In the genomic region with DNA sequence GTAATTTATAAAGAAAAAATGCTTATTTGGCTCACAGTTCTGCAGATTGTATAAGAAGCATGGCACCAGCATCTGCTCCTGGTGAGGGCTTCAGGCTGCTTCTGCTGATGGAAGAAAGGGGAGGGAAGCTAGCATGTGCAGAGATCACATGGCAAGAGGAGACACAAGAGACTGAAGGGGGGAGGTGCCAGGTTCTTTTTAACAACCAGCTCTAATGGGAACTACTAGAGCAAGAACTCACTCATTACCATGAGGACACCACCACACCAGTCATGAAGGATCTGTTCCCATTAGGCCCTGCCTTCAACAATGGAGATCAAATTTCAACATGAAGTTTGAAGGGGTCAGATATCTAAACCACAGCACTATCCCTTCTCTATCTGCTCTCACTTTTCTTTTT, we compare ENCODE assay signal across 30 cellular contexts. TPM values are rescaled to one million over a fixed set of nuclear protein-coding genes. Genes with fewer than 3 reads are reported as not detected.
A peak's percentile ranks its signal among the peaks of the same experiment; 100 is the strongest.
DNase-seq lines count a peak whose midpoint lies in the region; ATAC-seq, FAIRE-seq and TF ChIP-seq lines count a peak whose summit lies in the region.
"Had no signal": no experiment of that assay in that cellular context is flagged by ENCODE, and none has a peak within 500 bp of the region (broad histone marks: within the 10 kb centered on the region; RNA-seq: fewer than 3 reads in every experiment).

No MANE protein-coding gene starts in this region.

- no TSS peak for BruUV-seq in OCI-LY7 (replicated peaks; lab: Mats Ljungman, UMichigan)

- H2BK5ac ChIP-seq in mesendoderm (ENCODE audit: low read length): no peak overlapping the region

- H4K5ac ChIP-seq in mesendoderm (ENCODE audit: low read length): no peak overlapping the region

- H3K4me2 ChIP-seq in DOHH2 (ENCODE audit: low read length): peak overlapping the region; percentile 59
- H3K4me2 ChIP-seq in OCI-LY7 (ENCODE audit: low read length): no peak overlapping the region
- H3K4me2 ChIP-seq in mesendoderm (ENCODE audit: low read length): no peak overlapping the region

- H3K27ac ChIP-seq in DOHH2 (ENCODE audit: low read depth, low read length) (peak overlapping the region; percentile 80), OCI-LY7 (ENCODE audit: low read depth, low read length, poor library complexity, severe bottlenecking) (peak overlapping the region; percentile 51), mesendoderm (ENCODE audit: low read depth, low read length) (no peak overlapping the region)
- H3K27ac ChIP-seq: C4-2B, left ventricle myocardium inferior, testis had no signal

- H3K9me3 Mint-ChIP-seq in memory B cell: peaks cover 4% of the 10 kb centered on the region

- ATAC-seq in memory B cell (ENCODE audit: low read depth): no peak
- ATAC-seq in HG03342 (IDR thresholded peaks at IDR 0.05; ENCODE audit: unreplicated experiment): no peak
- no peak for ATAC-seq in GM21529 (IDR thresholded peaks at IDR 0.05; ENCODE audit: unreplicated experiment)
- ATAC-seq: natural killer cell, Panc1 had no signal

- peak overlapping the region; percentile 40; the same call in 1 of the 2 replicates for H2AFZ ChIP-seq in OCI-LY7 (ENCODE audit: low read length)

- no peak overlapping the region for H2BK15ac ChIP-seq in mesendoderm (replicated peaks; ENCODE audit: low read depth)

- DNase-seq in GM19239 (ENCODE audit: insufficient read length, low spot score) (no peak), OCI-LY7 (ENCODE audit: low spot score) (peak; percentile 30), memory B cell (ENCODE audit: low spot score in 2 of 2) (no peak), mucosa of gallbladder (ENCODE audit: low spot score) (no peak), mesendoderm (no peak)
- DNase-seq: activated CD4-positive, CD25-positive, alpha-beta regulatory T cell; activated naive CD4-positive, alpha-beta T cell treated with anti-CD3 and anti-CD28 coated beads, Interleukin-2, amount 10 ng/mL, durations not matched to agents 7 days and 5 days; amniotic stem cell; DMS79 treated with DMSO at 0.1 percent for 48 hours; HFFc6; left ventricle myocardium inferior; midbrain; natural killer cell; NCI-H2081; NCI-H524; NK-92 treated with Interleukin-12 subunit alpha and Interleukin-12 subunit beta, amount 100 ng/mL, for 24 hours; SIG-M5; stimulated activated CD4-positive, alpha-beta T cell treated with anti-CD3 and anti-CD28 coated beads, Interleukin-15, amount 100 ng/mL, for 24 hours; stimulated activated naive CD4-positive, alpha-beta T cell treated with Interleukin-2 at 50 U/mL for 16 hours; T1000; testis had no signal

- peak; percentile 78 for FAIRE-seq in GM19239 (lab: Jason Lieb, UNC)
- FAIRE-seq: endothelial cell of umbilical vein, islet of Langerhans had no signal

- H3K56ac ChIP-seq in mesendoderm (ENCODE audit: low read length): no peak overlapping the region

- no peaks in the 10 kb centered on the region for H3K79me1 ChIP-seq in mesendoderm (ENCODE audit: low read length)

- peaks cover 8% of the 10 kb centered on the region for H3K4me1 Mint-ChIP-seq in memory B cell
- H3K4me1 Mint-ChIP-seq: activated naive CD4-positive, alpha-beta T cell treated with anti-CD3 and anti-CD28 coated beads, Interleukin-2, amount 10 ng/mL, durations not matched to agents 7 days and 5 days; natural killer cell had no signal

- peaks cover 3% of the 10 kb centered on the region for H3K36me3 Mint-ChIP-seq in memory B cell
- H3K36me3 Mint-ChIP-seq: IgD-negative memory B cell, natural killer cell had no signal

- no peak overlapping the region for H3K4ac ChIP-seq in mesendoderm (ENCODE audit: low read depth, low read length)

- H3K79me2 ChIP-seq in DOHH2 (ENCODE audit: control insufficient read depth, low read length): no peaks in the 10 kb centered on the region
- H3K79me2 ChIP-seq in OCI-LY7 (ENCODE audit: insufficient read depth, low read depth, low read length): no peaks in the 10 kb centered on the region
- H3K79me2 ChIP-seq in mesendoderm (ENCODE audit: control insufficient read depth, insufficient read depth, low read length): no peaks in the 10 kb centered on the region

- H3K9me3 ChIP-seq in DOHH2 (ENCODE audit: control insufficient read depth, insufficient read depth, low read length) (peaks cover 13% of the 10 kb centered on the region; the same call in 1 of the 2 replicates), OCI-LY7 (ENCODE audit: low read length) (peaks cover 13% of the 10 kb centered on the region; the same call in 1 of the 2 replicates)
- H3K9me3 ChIP-seq: testis had no signal

- H3K36me3 ChIP-seq in DOHH2 (ENCODE audit: control insufficient read depth, low read length): no peaks in the 10 kb centered on the region
- H3K36me3 ChIP-seq in OCI-LY7 (ENCODE audit: insufficient read depth, low read length): no peaks in the 10 kb centered on the region
- H3K36me3 ChIP-seq in mesendoderm (ENCODE audit: control insufficient read depth, insufficient read depth, low read length): no peaks in the 10 kb centered on the region
- H3K36me3 ChIP-seq: left ventricle myocardium inferior had no signal

- TF ChIP-seq CTCF in DOHH2 (IDR thresholded peaks at IDR 0.05; ENCODE audit: low read depth, low read length, poor library complexity, severe bottlenecking) (no peak), OCI-LY7 (conservative IDR thresholded peaks at IDR 0.05; ENCODE audit: low read length) (no peak)

- CTCF ChIA-PET in OCI-LY7 (lab: Charles Lee; ENCODE audit: unreplicated experiment): no interaction called here

- H3F3A ChIP-seq in DOHH2 (ENCODE audit: control insufficient read depth, insufficient read depth): peaks cover 8% of the 10 kb centered on the region

- no peak overlapping the region for H2BK120ac ChIP-seq in mesendoderm (ENCODE audit: low read depth, low read length)

- no peak overlapping the region for H3K23ac ChIP-seq in mesendoderm (ENCODE audit: low read length)

- H3K9me2 ChIP-seq in DOHH2 (replicated peaks; ENCODE audit: control insufficient read depth, low read length): no peaks in the 10 kb centered on the region
- H3K9me2 ChIP-seq in OCI-LY7 (ENCODE audit: insufficient read depth, low read length): no peaks in the 10 kb centered on the region

- H3K27me3 ChIP-seq in DOHH2 (ENCODE audit: control insufficient read depth, low read length): no peaks in the 10 kb centered on the region
- no peaks in the 10 kb centered on the region for H3K27me3 ChIP-seq in mesendoderm (ENCODE audit: insufficient read depth, low read length, poor library complexity)
- H3K27me3 ChIP-seq: testis had no signal

- no peak overlapping the region for H3K9ac ChIP-seq in mesendoderm (ENCODE audit: low read length)

- H3K18ac ChIP-seq in mesendoderm (ENCODE audit: low read length): no peak overlapping the region

- no peak overlapping the region for H2AK5ac ChIP-seq in mesendoderm (ENCODE audit: low read length)

- H3K4me1 ChIP-seq in DOHH2 (ENCODE audit: control insufficient read depth, low read length): peaks cover 32% of the 10 kb centered on the region
- H3K4me1 ChIP-seq in OCI-LY7 (ENCODE audit: insufficient read depth, low read length, poor library complexity, severe bottlenecking): peaks cover 20% of the 10 kb centered on the region
- H3K4me1 ChIP-seq in mesendoderm (ENCODE audit: control insufficient read depth, low read depth, low read length): no peaks in the 10 kb centered on the region
- H3K4me1 ChIP-seq: left ventricle myocardium inferior, testis had no signal

- H3K27me3 Mint-ChIP-seq in memory B cell: no peaks in the 10 kb centered on the region
- H3K27me3 Mint-ChIP-seq: IgD-negative memory B cell had no signal

- peak overlapping the region; percentile 35 for H3K4me3 Mint-ChIP-seq in memory B cell
- H3K4me3 Mint-ChIP-seq: activated naive CD4-positive, alpha-beta T cell treated with anti-CD3 and anti-CD28 coated beads, Interleukin-2, amount 10 ng/mL, durations not matched to agents 7 days and 5 days; activated T-helper 1 cell treated with anti-CD3 and anti-CD28 coated beads, Interleukin-12 subunit alpha, Interleukin-12 subunit beta, Interleukin-2, Interleukin-4 antibody, amounts not matched to agents 30 ng/mL and 10 ng/mL and 1 ng/mL, durations not matched to agents 14 hours and 24 hours and 36 hours; HFFc6; natural killer cell had no signal

- POLR2A ChIA-PET in OCI-LY7 (lab: Charles Lee): interaction anchor here (0.6 to 1.4 kb wide), 2 partner anchors 9 to 13 kb away, joined by 5 to 6 read pairs; partner anchors contain the start of gene COPS4

- intact Hi-C loops in OCI-LY7 (cut with micrococcal nuclease; ENCODE audit: unreplicated experiment): no loop called here

- H3K4me3 ChIP-seq in DOHH2 (ENCODE audit: low read length): peak overlapping the region; percentile 63
- H3K4me3 ChIP-seq in OCI-LY7 (ENCODE audit: low read depth, low read length, poor library complexity, severe bottlenecking): no peak overlapping the region
- H3K4me3 ChIP-seq in mesendoderm (ENCODE audit: low read length): no peak overlapping the region
- H3K4me3 ChIP-seq: left ventricle myocardium inferior, testis had no signal

- H3K27ac Mint-ChIP-seq in memory B cell: no peak overlapping the region
- H3K27ac Mint-ChIP-seq: activated naive CD4-positive, alpha-beta T cell treated with anti-CD3 and anti-CD28 coated beads, Interleukin-2, amount 10 ng/mL, durations not matched to agents 7 days and 5 days; activated T-helper 1 cell treated with anti-CD3 and anti-CD28 coated beads, Interleukin-12 subunit alpha, Interleukin-12 subunit beta, Interleukin-2, Interleukin-4 antibody, amounts not matched to agents 30 ng/mL and 10 ng/mL and 1 ng/mL, durations not matched to agents 14 hours and 24 hours and 36 hours; HFFc6; natural killer cell had no signal

- H4K20me1 ChIP-seq in DOHH2 (ENCODE audit: control insufficient read depth, insufficient read depth, low read depth, low read length): no peaks in the 10 kb centered on the region
- no peaks in the 10 kb centered on the region for H4K20me1 ChIP-seq in OCI-LY7 (ENCODE audit: insufficient read depth, low read length)

- H4K8ac ChIP-seq in mesendoderm (ENCODE audit: low read depth, low read length): no peak overlapping the region

RNA-seq across cellular contexts. Expression of gene COPS4, which starts 9.4 kb away (rescaled TPM):
- total RNA-seq in OCI-LY7 (2014; rRNA removed; shearing (Covaris generic)): 38.9 and 44.2 TPM in 2 replicates
- total RNA-seq in OCI-LY7 (2022): 35.5 and 38.5 TPM in 2 replicates
- total RNA-seq in mucosa of gallbladder: 31.5 TPM
- 50.9 TPM for polyA plus RNA-seq in mesendoderm (2013, experiment 1 of 2)
- 49.1 TPM for polyA plus RNA-seq in mesendoderm (2013, experiment 2 of 2)

RNA-seq across cellular contexts. Expression of gene LIN54, which starts 14.9 kb away (rescaled TPM):
- 48.3 and 48.9 TPM in 2 replicates for total RNA-seq in OCI-LY7 (2014; rRNA removed; shearing (Covaris generic))
- total RNA-seq in OCI-LY7 (2022) (47.6 and 59.1 TPM in 2 replicates), mucosa of gallbladder (11.5 TPM)
- polyA plus RNA-seq in mesendoderm (2013, experiment 1 of 2): 11.5 TPM
- polyA plus RNA-seq in mesendoderm (2013, experiment 2 of 2): 11.1 TPM
